Comparison of ENCODE assay signal across 8 cellular contexts in the genomic region with DNA sequence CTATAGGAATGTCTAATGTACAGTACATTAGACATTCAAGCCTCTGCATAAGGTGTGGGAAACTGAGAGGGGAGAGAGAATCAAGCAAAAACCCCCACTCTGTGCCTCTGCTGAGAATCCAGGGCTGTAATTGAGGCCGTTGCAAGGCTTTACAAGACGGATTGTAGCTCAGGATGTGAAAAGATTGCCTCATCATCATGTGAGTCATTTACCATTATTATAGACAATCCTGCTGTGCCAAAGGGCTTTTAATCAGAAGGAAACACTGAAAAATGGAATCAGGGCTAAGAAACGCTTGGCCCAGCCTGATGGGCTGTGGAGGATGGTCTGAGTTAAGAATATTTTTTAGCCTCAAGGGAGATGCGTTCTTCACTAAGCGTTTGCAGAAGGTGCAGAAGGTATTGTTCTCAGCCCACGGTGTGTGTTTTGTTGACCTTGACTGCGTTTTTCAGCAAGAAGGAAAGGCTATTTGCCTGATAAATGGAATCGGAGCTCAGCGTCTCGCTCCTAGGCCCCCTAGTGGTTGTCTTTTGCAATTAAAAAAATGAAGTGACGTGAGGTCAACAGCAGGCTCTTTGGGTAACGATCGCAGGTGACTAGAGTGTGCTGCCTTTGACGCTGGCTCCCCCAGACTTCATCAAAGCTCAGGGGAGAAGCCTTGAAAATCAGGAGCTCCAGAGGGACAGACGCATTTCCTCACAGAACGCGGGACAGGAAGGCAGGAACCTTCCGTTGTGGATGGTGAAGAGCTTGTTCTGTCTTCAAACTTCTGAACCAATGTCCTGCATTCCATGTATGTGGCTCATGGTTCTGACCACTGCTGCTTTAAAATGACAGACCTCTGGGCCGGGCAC. TPM values are rescaled to one million over a fixed set of nuclear protein-coding genes. Genes with fewer than 3 reads are reported as not detected.
DNase-seq lines count a peak whose midpoint lies in the region; ATAC-seq and TF ChIP-seq lines count a peak whose summit lies in the region.

No MANE protein-coding gene starts in this region.

- no peaks in the 10 kb centered on the region for H3K27me3 ChIP-seq in GM06990 (replicated peaks; ENCODE audit: control insufficient read depth, insufficient read depth, low read length)

- peak overlapping the region; percentile 85 for H3K4me3 Mint-ChIP-seq in MCF 10A (ENCODE audit: unreplicated experiment)

- H3K36me3 ChIP-seq in GM06990 (ENCODE audit: control insufficient read depth, insufficient read depth, low read length): no peaks in the 10 kb centered on the region

- H3K27me3 Mint-ChIP-seq in MCF 10A (ENCODE audit: insufficient read depth, unreplicated experiment): no peaks in the 10 kb centered on the region

- TF ChIP-seq CTCF in GM06990 (IDR thresholded peaks at IDR 0.05; ENCODE audit: insufficient read depth, low read length, poor library complexity, severe bottlenecking) (peak; percentile 74), MCF 10A (IDR thresholded peaks at IDR 0.05; ENCODE audit: unreplicated experiment) (peak; percentile 61)

- in situ Hi-C loops in SK-MEL-5 (cut with HindIII; ENCODE audit: low pct_unique_long_range_greater_than_20kb, low sequenced_read_pairs): no loop called here

- peak overlapping the region; percentile 42 for H3K4me3 ChIP-seq in GM06990 (replicated peaks; ENCODE audit: low read depth, low read length)

- DNase-seq in GM06990 (ENCODE audit: extremely low read depth, insufficient read length) (peak; percentile 59), SK-MEL-5 (ENCODE audit: low read depth, low spot score) (peak; percentile 83), MCF 10A (ENCODE audit: unreplicated experiment) (peak; percentile 95), islet precursor cell (peak; percentile 84), NCI-H510A (lab: John Stamatoyannopoulos, UW) (no peak), NCI-H2029 treated with DMSO at 0.1 percent for 48 hours (lab: John Stamatoyannopoulos, UW) (no peak)
- peak; percentile 44 to 49 for DNase-seq in stimulated activated CD4-positive, alpha-beta T cell treated with anti-CD3 and anti-CD28 coated beads, Interleukin-15, amount 100 ng/mL, for 48 hours (ENCODE audit: low read depth in 2 of 2)

- ATAC-seq in HG02678 (IDR thresholded peaks at IDR 0.05; ENCODE audit: unreplicated experiment): peak; percentile 58

- H3K27ac Mint-ChIP-seq in MCF 10A (ENCODE audit: low read depth, unreplicated experiment): peak overlapping the region; percentile 100

- intact Hi-C loops in MCF 10A (cut with micrococcal nuclease): loop anchor here (1.0 to 5.0 kb wide), 3 partner anchors 260 to 402 kb away; a partner anchor contains a TSS

- no peaks in the 10 kb centered on the region for H3K9me3 Mint-ChIP-seq in MCF 10A (ENCODE audit: unreplicated experiment)

- POLR2A ChIA-PET in MCF 10A (lab: Yijun Ruan, JAX): interaction anchor here (0.6 to 2.7 kb wide), 31 partner anchors 9 to 792 kb away, joined by 3 to 42 read pairs (median 4); a partner anchor contains a TSS

- BruUV-seq in MCF 10A (replicated peaks; lab: Mats Ljungman, UMichigan): TSS peak; percentile 89

- CTCF ChIA-PET in MCF 10A (lab: Yijun Ruan, JAX): interaction anchor here (0.6 to 2.8 kb wide), 39 partner anchors 9 to 1147 kb away, joined by 3 to 53 read pairs (median 3); a partner anchor contains a TSS

- H3K36me3 Mint-ChIP-seq in MCF 10A (ENCODE audit: insufficient read depth, unreplicated experiment): peaks cover 14% of the 10 kb centered on the region

- peaks cover 55% of the 10 kb centered on the region for H3K4me1 Mint-ChIP-seq in MCF 10A (ENCODE audit: insufficient read depth, unreplicated experiment)

RNA-seq across cellular contexts. Expression of a gene that starts 18.1 kb away (rescaled TPM):
- total RNA-seq in SK-MEL-5 (2014; rRNA removed; shearing (Covaris generic)): not detected in 2 replicates
- 0.04 TPM in 1 of 2 replicates, not detected in the other for polyA plus RNA-seq in SK-MEL-5 (2015; cell fraction: cytosol; rRNA removed)
- not detected in 2 replicates for polyA plus RNA-seq in SK-MEL-5 (2015; cell fraction: nucleus; rRNA removed)
- total RNA-seq in MCF 10A (2022): 1.8 and 2.0 TPM in 2 replicates

Comparison
In these comparisons a context has a peak if more than half of its experiments do, and no peak if none do; other contexts are left out.
1. DNase-seq: peak in GM06990 (single experiment), SK-MEL-5 (single experiment), MCF 10A (single experiment), islet precursor cell (single experiment) and stimulated activated CD4-positive, alpha-beta T cell treated with anti-CD3 and anti-CD28 coated beads, Interleukin-15, amount 100 ng/mL, for 48 hours (2 of 2); none in NCI-H510A (single experiment) and NCI-H2029 treated with DMSO at 0.1 percent for 48 hours (single experiment).